ENCODE assay signal across 16 cellular contexts in genomic region chr17:69061901-69062556, GRCh38.
"Had no signal": no experiment of that assay in that cellular context is flagged by ENCODE, and none has a peak within 500 bp of the region (broad histone marks: within the 10 kb centered on the region; RNA-seq: fewer than 3 reads in every experiment).

No MANE protein-coding gene starts in this region.

- H3K4me2 ChIP-seq: neural progenitor cell had no signal

- H3K79me2 ChIP-seq: parathyroid adenoma had no signal

- H3K27me3 ChIP-seq: neural progenitor cell, thyroid gland had no signal

- H3K9me3 ChIP-seq: lower lobe of right lung, thyroid gland had no signal

- DNase-seq: activated naive CD4-positive, alpha-beta T cell; activated naive CD8-positive, alpha-beta T cell treated with anti-CD3 and anti-CD28 coated beads, Interleukin-2, amount 10 ng/mL, durations not matched to agents 7 days and 5 days; anterior cingulate cortex; effector memory CD8-positive, alpha-beta T cell; kidney; lower lobe of right lung; midbrain; stimulated activated CD4-positive, alpha-beta T cell treated with anti-CD3 and anti-CD28 coated beads, Interleukin-2, amount 100 ng/mL, for 48 hours; T-helper 1 cell; T1000; thyroid gland had no signal

- FAIRE-seq: kidney had no signal

- H3K4me3 ChIP-seq: lower lobe of right lung, neural progenitor cell, thyroid gland had no signal

- H3K27ac ChIP-seq: epithelial cell of prostate, lower lobe of right lung, neural progenitor cell, parathyroid adenoma had no signal

- H3K9ac ChIP-seq: neural progenitor cell, parathyroid adenoma had no signal

- ATAC-seq: activated CD4-positive, CD25-positive, alpha-beta regulatory T cell treated with anti-CD3 and anti-CD28 coated beads, Interleukin-2, amount 50 U/mL, for 24 hours; effector memory CD8-positive, alpha-beta T cell; lower lobe of right lung; stimulated activated memory B cell treated with anti-CD40 and anti-IgM and Interleukin-4, amounts not matched to agents 10 μg/mL and 1 μg/mL and 100 μg/mL, for 72 hours had no signal

- H3K36me3 ChIP-seq: lower lobe of right lung, neural progenitor cell, thyroid gland had no signal

- H2AFZ ChIP-seq: neural progenitor cell, parathyroid adenoma had no signal

- H3K4me1 ChIP-seq: lower lobe of right lung, neural progenitor cell, parathyroid adenoma had no signal
